Comparison of ENCODE assay signal across 31 cellular contexts in genomic region chr6:134910596-134910935, GRCh38. TPM values are rescaled to one million over a fixed set of nuclear protein-coding genes. Genes with fewer than 3 reads are reported as not detected.
DNase-seq lines count a peak whose midpoint lies in the region; ATAC-seq, FAIRE-seq and TF ChIP-seq lines count a peak whose summit lies in the region.
"Had no signal": no experiment of that assay in that cellular context is flagged by ENCODE, and none has a peak within 500 bp of the region (broad histone marks: within the 10 kb centered on the region; RNA-seq: fewer than 3 reads in every experiment).

No MANE protein-coding gene starts in this region.

- WGBS in mammary epithelial cell (ENCODE audit: low coverage, missing lambda C conversion rate): 67% methylated on average over 1 of the region's 1 CpG
- 69% methylated on average over 1 of the region's 1 CpG for WGBS in HepG2 (ENCODE audit: low lambda C conversion rate)

- no peaks in the 10 kb centered on the region for H3K4me1 Mint-ChIP-seq in natural killer cell
- H3K4me1 Mint-ChIP-seq: activated naive CD4-positive, alpha-beta T cell treated with anti-CD3 and anti-CD28 coated beads, Interleukin-2, amount 50 U/mL, for 24 hours; CD4-positive, alpha-beta memory T cell; central memory CD8-positive, alpha-beta T cell; stimulated activated naive B cell treated with anti-CD40 and anti-IgM and Interleukin-4, amounts not matched to agents 10 μg/mL and 1 μg/mL and 100 μg/mL, for 72 hours had no signal

- ATAC-seq in HepG2 (no peak), HG03159 (IDR thresholded peaks at IDR 0.05; ENCODE audit: unreplicated experiment) (no peak), natural killer cell (no peak)
- ATAC-seq: activated CD4-positive, CD25-positive, alpha-beta regulatory T cell treated with anti-CD3 and anti-CD28 coated beads, Interleukin-2, amount 50 U/mL, for 24 hours; stimulated activated naive B cell treated with anti-CD40 and anti-IgM and Interleukin-4, amounts not matched to agents 10 μg/mL and 1 μg/mL and 100 μg/mL, for 72 hours; upper lobe of right lung had no signal

- H3K27me3 Mint-ChIP-seq in natural killer cell (ENCODE audit: low read depth in 2 of 2): peaks cover 0 to 12% of the 10 kb centered on the region in 2 donors
- H3K27me3 Mint-ChIP-seq: activated naive CD4-positive, alpha-beta T cell treated with anti-CD3 and anti-CD28 coated beads, Interleukin-2, amount 50 U/mL, for 24 hours; CD4-positive, alpha-beta memory T cell had no signal

- POLR2A ChIA-PET in HepG2 (lab: Yijun Ruan, JAX): no interaction called here

- peak overlapping the region; percentile 99 for H3K27ac ChIP-seq in mammary epithelial cell (ENCODE audit: insufficient read depth, low read depth, low read length)
- H3K27ac ChIP-seq in HepG2 (ENCODE audit: extremely low read length, insufficient read depth, low read length): no peak overlapping the region
- H3K27ac ChIP-seq: neural progenitor cell, right lobe of liver, suprapubic skin, upper lobe of right lung had no signal

- dilution Hi-C loops in mammary epithelial cell (cut with HindIII; ENCODE audit: low sequenced_read_pairs): no loop called here

- no peaks in the 10 kb centered on the region for H3K36me3 Mint-ChIP-seq in natural killer cell
- H3K36me3 Mint-ChIP-seq: activated naive CD4-positive, alpha-beta T cell treated with anti-CD3 and anti-CD28 coated beads, Interleukin-2, amount 50 U/mL, for 24 hours; neural progenitor cell had no signal

- in situ Hi-C loops in mammary epithelial cell (cut with MboI; ENCODE audit: low sequenced_read_pairs in 2 of 2): no loop called here
- in situ Hi-C loops in HepG2 (cut with HindIII; ENCODE audit: extremely low pct_ligation_motif_present, low pct_unique_long_range_greater_than_20kb): no loop called here

- H3K9me3 ChIP-seq in mammary epithelial cell (replicated peaks; ENCODE audit: insufficient read depth, low read length) (no peaks in the 10 kb centered on the region), HepG2 (ENCODE audit: low read length) (no peaks in the 10 kb centered on the region)
- H3K9me3 ChIP-seq: right lobe of liver, suprapubic skin, upper lobe of right lung had no signal

- H3K27me3 ChIP-seq in mammary epithelial cell (ENCODE audit: insufficient read depth, low read length) (no peaks in the 10 kb centered on the region), HepG2 (ENCODE audit: control insufficient read depth in 1 of 2, insufficient read depth in 2 of 2, low read length in 2 of 2) (no peaks in the 10 kb centered on the region; a peak in 1 of 5 replicates)
- H3K27me3 ChIP-seq: neural progenitor cell, right lobe of liver, suprapubic skin, upper lobe of right lung had no signal

- H3K4me1 ChIP-seq in mammary epithelial cell (ENCODE audit: insufficient read depth, low read length) (peaks cover 41% of the 10 kb centered on the region), HepG2 (ENCODE audit: insufficient read depth, low read length) (no peaks in the 10 kb centered on the region)
- H3K4me1 ChIP-seq: neural progenitor cell, upper lobe of right lung had no signal

- no peak for TF ChIP-seq RAD21 in HepG2 (CRISPR knock-in tag; IDR thresholded peaks at IDR 0.05)

- TF ChIP-seq CTCF in mammary epithelial cell (conservative IDR thresholded peaks at IDR 0.05 in 1 of 2, IDR thresholded peaks at IDR 0.05 in 1 of 2; ENCODE audit: extremely low read depth in 1 of 2, insufficient read depth in 1 of 2, low read depth in 1 of 2, low read length in 2 of 2) (no peak), HepG2 (CRISPR knock-in tag; IDR thresholded peaks at IDR 0.05) (no peak), natural killer cell (IDR thresholded peaks at IDR 0.05) (no peak)

- no peak for TF ChIP-seq EP300 in HepG2 (IDR thresholded peaks at IDR 0.05; ENCODE audit: low read depth in 2 of 2, low read length in 2 of 2)
- TF ChIP-seq EP300 in HepG2 (CRISPR knock-in tag; IDR thresholded peaks at IDR 0.05; ENCODE audit: borderline replicate concordance): no peak

- intact Hi-C loops in mammary epithelial cell (cut with micrococcal nuclease) (no loop called here), HepG2 (cut with micrococcal nuclease; ENCODE audit: unreplicated experiment) (no loop called here), natural killer cell (cut with micrococcal nuclease) (no loop called here)

- H3K36me3 ChIP-seq in mammary epithelial cell (ENCODE audit: insufficient read depth, low read length) (no peaks in the 10 kb centered on the region), HepG2 (replicated peaks in 1 of 2; ENCODE audit: control insufficient read depth in 1 of 2, insufficient read depth in 2 of 2, low read length in 2 of 2) (no peaks in the 10 kb centered on the region)
- H3K36me3 ChIP-seq: neural progenitor cell, right lobe of liver, suprapubic skin, upper lobe of right lung had no signal

- no peaks in the 10 kb centered on the region for H3K9me3 Mint-ChIP-seq in natural killer cell
- H3K9me3 Mint-ChIP-seq: activated naive CD4-positive, alpha-beta T cell treated with anti-CD3 and anti-CD28 coated beads, Interleukin-2, amount 50 U/mL, for 24 hours; CD4-positive, alpha-beta memory T cell; central memory CD8-positive, alpha-beta T cell; T-helper 1 cell treated with Interleukin-12 subunit alpha and Interleukin-12 subunit beta and Interleukin-4 antibody, amounts not matched to agents 30 μg/mL and 1 μg/mL, for 36 hours had no signal

- H3K27ac Mint-ChIP-seq in natural killer cell: no peak overlapping the region
- H3K27ac Mint-ChIP-seq: activated naive CD4-positive, alpha-beta T cell treated with anti-CD3 and anti-CD28 coated beads, Interleukin-2, amount 50 U/mL, for 24 hours; CD4-positive, alpha-beta memory T cell; neural progenitor cell; progenitor cell of endocrine pancreas; stimulated activated naive B cell treated with anti-CD40 and anti-IgM and Interleukin-4, amounts not matched to agents 10 μg/mL and 1 μg/mL and 100 μg/mL, for 72 hours; T-helper 1 cell treated with Interleukin-12 subunit alpha and Interleukin-12 subunit beta and Interleukin-4 antibody, amounts not matched to agents 30 μg/mL and 1 μg/mL, for 36 hours had no signal

- no peak for TF ChIP-seq POLR2A in HepG2 (IDR thresholded peaks at IDR 0.05; ENCODE audit: insufficient read depth in 1 of 2, low read depth in 2 of 2, low read length in 2 of 2)

- no peak overlapping the region for H3K4me3 ChIP-seq in mammary epithelial cell (replicated peaks in 1 of 3; ENCODE audit: insufficient read depth in 1 of 3, low read depth in 2 of 3, low read length in 3 of 3)
- no peak overlapping the region for H3K4me3 ChIP-seq in HepG2 (replicated peaks in 1 of 3; ENCODE audit: insufficient read depth in 1 of 3, low read depth in 2 of 3, low read length in 3 of 3)
- H3K4me3 ChIP-seq: lung, neural progenitor cell, right lobe of liver, suprapubic skin, upper lobe of right lung had no signal

- DNase-seq in NCI-H2227 treated with DMSO at 0.1 percent for 48 hours (lab: John Stamatoyannopoulos, UW) (peak; percentile 8), NCI-H2227 (lab: John Stamatoyannopoulos, UW; ENCODE audit: unreplicated experiment) (no peak), mammary epithelial cell (no peak), HepG2 (ENCODE audit: low spot score) (no peak), SW 1271 (lab: John Stamatoyannopoulos, UW) (no peak), CD1c-positive myeloid dendritic cell (ENCODE audit: extremely low spot score) (no peak), natural killer cell (no peak)
- DNase-seq: 8988T; activated CD4-positive, alpha-beta T cell treated with anti-CD3 and anti-CD28 coated beads, Interleukin-2, amount 50 U/mL, for 48 hours; activated CD8-positive, alpha-beta memory T cell treated with anti-CD3 and anti-CD28 coated beads, Interleukin-2, amount 50 U/mL, for 4 hours; AML-193; CD4-positive, alpha-beta memory T cell; dermis blood vessel endothelial cell; kidney glomerular epithelial cell; NCI-H1930; NCI-H345; NCI-H748 treated with DMSO at 0.1 percent for 48 hours; right lobe of liver; stimulated activated naive B cell treated with anti-CD40 and anti-IgM and Interleukin-4, amounts not matched to agents 10 μg/mL and 1 μg/mL and 100 μg/mL, for 72 hours; upper lobe of right lung had no signal

- no peaks in the 10 kb centered on the region for H4K20me1 ChIP-seq in mammary epithelial cell (ENCODE audit: insufficient read depth, low read length)
- H4K20me1 ChIP-seq in HepG2 (ENCODE audit: insufficient read depth, low read length): no peaks in the 10 kb centered on the region

- CTCF ChIA-PET in mammary epithelial cell (lab: Charles Lee; ENCODE audit: low non-redundant PET): no interaction called here
- CTCF ChIA-PET in HepG2 (lab: Yijun Ruan, JAX; ENCODE audit: low intra/inter-chr PET ratio, low total read pairs): no interaction called here

- H3K9ac ChIP-seq in mammary epithelial cell (ENCODE audit: insufficient read depth, low read length) (peak overlapping the region; percentile 31), HepG2 (ENCODE audit: insufficient read depth, low read depth, low read length) (no peak overlapping the region)
- H3K9ac ChIP-seq: neural progenitor cell had no signal

- FAIRE-seq in HepG2 (lab: Jason Lieb, UNC): no peak
- FAIRE-seq: GM12891 had no signal

- H3K79me2 ChIP-seq in mammary epithelial cell (ENCODE audit: insufficient read depth, low read length): no peaks in the 10 kb centered on the region
- no peaks in the 10 kb centered on the region for H3K79me2 ChIP-seq in HepG2 (ENCODE audit: insufficient read depth, low read length)

- H3K4me2 ChIP-seq in mammary epithelial cell (ENCODE audit: insufficient read depth, low read depth, low read length) (no peak overlapping the region), HepG2 (ENCODE audit: low read depth, low read length) (no peak overlapping the region)
- H3K4me2 ChIP-seq: neural progenitor cell had no signal

- BruUV-seq in mammary epithelial cell (replicated peaks; lab: Mats Ljungman, UMichigan) (no TSS peak), HepG2 (replicated peaks; lab: Mats Ljungman, UMichigan) (no TSS peak)

- no peak overlapping the region for H2AFZ ChIP-seq in mammary epithelial cell (ENCODE audit: low read depth, low read length)
- H2AFZ ChIP-seq in HepG2 (ENCODE audit: low read length): no peak overlapping the region
- H2AFZ ChIP-seq: neural progenitor cell had no signal

- no peak overlapping the region for H3K4me3 Mint-ChIP-seq in natural killer cell
- H3K4me3 Mint-ChIP-seq: activated naive CD4-positive, alpha-beta T cell treated with anti-CD3 and anti-CD28 coated beads, Interleukin-2, amount 50 U/mL, for 24 hours; CD4-positive, alpha-beta memory T cell; central memory CD8-positive, alpha-beta T cell; neural progenitor cell; stimulated activated naive B cell treated with anti-CD40 and anti-IgM and Interleukin-4, amounts not matched to agents 10 μg/mL and 1 μg/mL and 100 μg/mL, for 72 hours; T-helper 1 cell treated with Interleukin-12 subunit alpha and Interleukin-12 subunit beta and Interleukin-4 antibody, amounts not matched to agents 30 μg/mL and 1 μg/mL, for 36 hours had no signal

RNA-seq across cellular contexts. Expression of gene ALDH8A1, which starts 39.3 kb away (rescaled TPM):
- total RNA-seq in mammary epithelial cell: 1 to 10 TPM in 1 of 2 donors, under 1 TPM in 1; 0.28 to 2.7 TPM
- 0.39 TPM for polyA plus RNA-seq in mammary epithelial cell
- polyA minus RNA-seq in mammary epithelial cell: not detected
- total RNA-seq in HepG2 (2016; rRNA removed; fragmentation: Illumina TruSeq; extraction: Trizol): 3.4 and 3.6 TPM in 2 replicates
- 0.20 and 0.26 TPM in 2 replicates for total RNA-seq in HepG2 (2016; cell fraction: cytosol; rRNA removed; fragmentation: Illumina TruSeq; extraction: Trizol; ENCODE audit: low read depth)
- total RNA-seq in HepG2 (2016; cell fraction: insoluble cytoplasmic fraction; rRNA removed; fragmentation: Illumina TruSeq; extraction: Trizol): 2.7 and 3.0 TPM in 2 replicates
- total RNA-seq in HepG2 (2016; cell fraction: membrane; rRNA removed; fragmentation: Illumina TruSeq; extraction: Trizol): 0.71 and 1.0 TPM in 2 replicates
- total RNA-seq in HepG2 (2016; cell fraction: nucleus; rRNA removed; fragmentation: Illumina TruSeq; extraction: Trizol): 1.1 and 1.6 TPM in 2 replicates
- 0.68 and 1.1 TPM in 2 replicates for polyA plus RNA-seq in HepG2 (2011; rRNA removed)
- polyA plus RNA-seq in HepG2 (2011; cell fraction: cytosol; rRNA removed): 0.32 and 0.96 TPM in 2 replicates
- polyA plus RNA-seq in HepG2 (2011; cell fraction: nucleus; rRNA removed): 1.5 and 2.1 TPM in 2 replicates
- 0.41 and 0.99 TPM in 2 replicates for polyA plus RNA-seq in HepG2 (2012)
- 0.14 and 0.19 TPM in 2 replicates for polyA plus RNA-seq in HepG2 (2016; cell fraction: cytosol; fragmentation: Illumina TruSeq; extraction: Trizol; ENCODE audit: low read depth)
- polyA plus RNA-seq in HepG2 (2016; cell fraction: insoluble cytoplasmic fraction; fragmentation: Illumina TruSeq; extraction: Trizol; ENCODE audit: low read depth): 3.2 and 3.4 TPM in 2 replicates
- 0.30 and 0.39 TPM in 2 replicates for polyA plus RNA-seq in HepG2 (2016; cell fraction: membrane; fragmentation: Illumina TruSeq; extraction: Trizol; ENCODE audit: low read depth)
- 1.4 and 1.6 TPM in 2 replicates for polyA plus RNA-seq in HepG2 (2016; cell fraction: nucleus; fragmentation: Illumina TruSeq; extraction: Trizol; ENCODE audit: insufficient read depth, low read depth)
- 0.40 and 0.68 TPM in 2 replicates for polyA minus RNA-seq in HepG2 (2011; rRNA and poly(A)+ RNA removed; ENCODE audit: low replicate concordance)
- polyA minus RNA-seq in HepG2 (2011; cell fraction: cytosol; rRNA and poly(A)+ RNA removed): 0.40 TPM in 1 of 2 replicates, not detected in the other
- 3.6 and 3.7 TPM in 2 replicates for polyA minus RNA-seq in HepG2 (2011; cell fraction: nucleus; rRNA and poly(A)+ RNA removed)
- total RNA-seq in natural killer cell: 1 to 10 TPM in 2 of 3 donors, under 1 TPM in 1; 0.75 to 3.0 (median 1.8) TPM
- total RNA-seq: SK-MEL-5 had no signal
- polyA plus RNA-seq: CD4-positive, alpha-beta memory T cell had no signal
